ENCODE assay signal across 1 cellular context in genomic region chr7:149683191-149683590, GRCh38.
TF ChIP-seq lines count a peak whose summit lies in the region.

No MANE protein-coding gene starts in this region.

TF ChIP-seq in GM23338, 12 proteins besides CTCF, POLR2A, EP300 and RAD21 (continued from another document):
- no peak for TF ChIP-seq ZNF462 (CRISPR knock-in tag; IDR thresholded peaks at IDR 0.05)
- no peak for TF ChIP-seq REST (IDR thresholded peaks at IDR 0.05; ENCODE audit: unreplicated experiment)
- no peak for TF ChIP-seq JUNB (IDR thresholded peaks at IDR 0.05; ENCODE audit: unreplicated experiment)
- no peak for TF ChIP-seq EZH2phosphoT487 (IDR thresholded peaks at IDR 0.05; ENCODE audit: unreplicated experiment)
- no peak for TF ChIP-seq NANOG (IDR thresholded peaks at IDR 0.05; ENCODE audit: borderline replicate concordance)
- TF ChIP-seq ZNF114 (CRISPR knock-in tag; IDR thresholded peaks at IDR 0.05): no peak
- TF ChIP-seq CREB1 (CRISPR knock-in tag; IDR thresholded peaks at IDR 0.05; ENCODE audit: low read depth): no peak
- no peak for TF ChIP-seq EZH2 (IDR thresholded peaks at IDR 0.05; ENCODE audit: low read depth, unreplicated experiment)
TF ChIP-seq in GM23338: peak in this region for 0.
